Comparison of ENCODE assay signal across 9 cellular contexts in genomic region chr7:117673839-117674238, GRCh38.
DNase-seq lines count a peak whose midpoint lies in the region; ATAC-seq and TF ChIP-seq lines count a peak whose summit lies in the region.
"Had no signal": no experiment of that assay in that cellular context is flagged by ENCODE, and none has a peak within 500 bp of the region (broad histone marks: within the 10 kb centered on the region; RNA-seq: fewer than 3 reads in every experiment).

No MANE protein-coding gene starts in this region.

- peak; percentile 70 for TF ChIP-seq CTCF in neural crest cell (conservative IDR thresholded peaks at IDR 0.05)

- no peaks in the 10 kb centered on the region for H3K36me3 Mint-ChIP-seq in neural crest cell (ENCODE audit: low read depth)
- H3K36me3 Mint-ChIP-seq in effector memory CD8-positive, alpha-beta T cell (ENCODE audit: insufficient read depth): no peaks in the 10 kb centered on the region
- H3K36me3 Mint-ChIP-seq: activated naive CD8-positive, alpha-beta T cell treated with anti-CD3 and anti-CD28 coated beads, Interleukin-2, amount 10 ng/mL, durations not matched to agents 7 days and 5 days had no signal

- peak overlapping the region; percentile 11 for H3K4me3 Mint-ChIP-seq in neural crest cell
- no peak overlapping the region for H3K4me3 Mint-ChIP-seq in effector memory CD8-positive, alpha-beta T cell
- H3K4me3 Mint-ChIP-seq: activated naive CD8-positive, alpha-beta T cell treated with anti-CD3 and anti-CD28 coated beads, Interleukin-2, amount 10 ng/mL, durations not matched to agents 7 days and 5 days had no signal

- H3K4me1 Mint-ChIP-seq in neural crest cell: peaks cover 31% of the 10 kb centered on the region
- H3K4me1 Mint-ChIP-seq in effector memory CD8-positive, alpha-beta T cell (ENCODE audit: low read depth in 2 of 2): no peaks in the 10 kb centered on the region
- H3K4me1 Mint-ChIP-seq: activated naive CD8-positive, alpha-beta T cell treated with anti-CD3 and anti-CD28 coated beads, Interleukin-2, amount 10 ng/mL, durations not matched to agents 7 days and 5 days had no signal

- no peak overlapping the region for H3K27ac Mint-ChIP-seq in neural crest cell (ENCODE audit: unreplicated experiment)
- H3K27ac Mint-ChIP-seq in effector memory CD8-positive, alpha-beta T cell: no peak overlapping the region
- H3K27ac Mint-ChIP-seq: activated naive CD8-positive, alpha-beta T cell treated with anti-CD3 and anti-CD28 coated beads, Interleukin-2, amount 10 ng/mL, durations not matched to agents 7 days and 5 days had no signal

- H3K9me3 Mint-ChIP-seq in neural crest cell: no peaks in the 10 kb centered on the region
- peaks cover 0 to 1% of the 10 kb centered on the region in 2 donors for H3K9me3 Mint-ChIP-seq in effector memory CD8-positive, alpha-beta T cell
- H3K9me3 Mint-ChIP-seq: activated naive CD8-positive, alpha-beta T cell treated with anti-CD3 and anti-CD28 coated beads, Interleukin-2, amount 10 ng/mL, durations not matched to agents 7 days and 5 days had no signal

- DNase-seq in A172 (ENCODE audit: low spot score) (peak; percentile 37), NCI-H2029 (lab: John Stamatoyannopoulos, UW) (peak; percentile 83), dedifferentiated amniotic fluid mesenchymal stem cell (ENCODE audit: extremely low spot score) (peak; percentile 70), neural crest cell (ENCODE audit: low read depth, low spot score) (no peak), OCI-M2 (lab: John Stamatoyannopoulos, UW; ENCODE audit: unreplicated experiment) (no peak)
- DNase-seq in effector memory CD8-positive, alpha-beta T cell: no peak
- DNase-seq: activated naive CD8-positive, alpha-beta T cell treated with anti-CD3 and anti-CD28 coated beads, Interleukin-2, amount 10 ng/mL, durations not matched to agents 7 days and 5 days had no signal

- peak; percentile 62 for ATAC-seq in GM18873 (IDR thresholded peaks at IDR 0.05; ENCODE audit: low FRiP score, unreplicated experiment)
- no peak for ATAC-seq in HG02852 (IDR thresholded peaks at IDR 0.05; ENCODE audit: unreplicated experiment)
- no peak for ATAC-seq in effector memory CD8-positive, alpha-beta T cell (replicated peaks)

- no peaks in the 10 kb centered on the region for H3K27me3 Mint-ChIP-seq in neural crest cell (ENCODE audit: low read depth)
- H3K27me3 Mint-ChIP-seq in effector memory CD8-positive, alpha-beta T cell: no peaks in the 10 kb centered on the region
- H3K27me3 Mint-ChIP-seq: activated naive CD8-positive, alpha-beta T cell treated with anti-CD3 and anti-CD28 coated beads, Interleukin-2, amount 10 ng/mL, durations not matched to agents 7 days and 5 days had no signal

Comparison
In these comparisons a context has a peak if more than half of its experiments do, and no peak if none do; other contexts are left out.
1. DNase-seq: peak in A172 (single experiment), NCI-H2029 (single experiment) and dedifferentiated amniotic fluid mesenchymal stem cell (single experiment); none in neural crest cell (single experiment), effector memory CD8-positive, alpha-beta T cell (0 of 3) and OCI-M2 (single experiment).